In genomic region chr1:88509369-88509768, GRCh38 we compare ENCODE assay signal across 19 cellular contexts.
DNase-seq lines count a peak whose midpoint lies in the region; ATAC-seq and TF ChIP-seq lines count a peak whose summit lies in the region.
"Had no signal": no experiment of that assay in that cellular context is flagged by ENCODE, and none has a peak within 500 bp of the region (broad histone marks: within the 10 kb centered on the region; RNA-seq: fewer than 3 reads in every experiment).

No MANE protein-coding gene starts in this region.

- no peak overlapping the region for H3K4me2 ChIP-seq in mesendoderm (ENCODE audit: low read length)

- no peaks in the 10 kb centered on the region for H3K79me1 ChIP-seq in mesendoderm (ENCODE audit: low read length)

- no peak overlapping the region for H4K5ac ChIP-seq in mesendoderm (ENCODE audit: low read length)

- no peak overlapping the region for H2BK15ac ChIP-seq in mesendoderm (replicated peaks; ENCODE audit: low read depth)

- no peak for ATAC-seq in stimulated activated naive CD8-positive, alpha-beta T cell treated with anti-CD3 and anti-CD28 coated beads, Interleukin-15, Interleukin-2, amounts not matched to agents 100 U/mL and 50 U/mL, for 24 hours
- no peak for ATAC-seq in HG03378 (IDR thresholded peaks at IDR 0.05; ENCODE audit: unreplicated experiment)
- ATAC-seq: CD8-positive, alpha-beta T cell; HepG2 had no signal

- no peak overlapping the region for H3K56ac ChIP-seq in mesendoderm (ENCODE audit: low read length)

- no peak overlapping the region for H3K18ac ChIP-seq in mesendoderm (ENCODE audit: low read length)

- no peak overlapping the region for H4K8ac ChIP-seq in mesendoderm (ENCODE audit: low read depth, low read length)

- DNase-seq in GM03348 (ENCODE audit: low spot score) (peak; percentile 18), MV-4-11 (lab: John Stamatoyannopoulos, UW) (peak; percentile 1), choroid plexus epithelial cell (ENCODE audit: low read depth) (peak; percentile 1), iris pigment epithelial cell (ENCODE audit: low read depth) (peak; percentile 5), mesendoderm (no peak), cardiac septum (ENCODE audit: low spot score) (no peak)
- no peak for DNase-seq in stimulated activated naive CD8-positive, alpha-beta T cell treated with anti-CD3 and anti-CD28 coated beads, Interleukin-15, Interleukin-2, amounts not matched to agents 100 U/mL and 50 U/mL, for 24 hours
- DNase-seq: ACHN; CD8-positive, alpha-beta T cell; DND-41; GF-D8; NCI-H1436 treated with DMSO at 0.1 percent for 48 hours; NCI-H2081 treated with DMSO at 0.1 percent for 48 hours; NCI-H226; NCI-H526 treated with DMSO at 0.1 percent for 48 hours; Peyer's patch; SHP77 treated with DMSO at 0.1 percent for 48 hours had no signal

- H3K23ac ChIP-seq in mesendoderm (ENCODE audit: low read length): no peak overlapping the region

- no peak overlapping the region for H3K9ac ChIP-seq in mesendoderm (ENCODE audit: low read length)

- no peak for TF ChIP-seq CTCF in choroid plexus epithelial cell (conservative IDR thresholded peaks at IDR 0.05; ENCODE audit: low read depth, low read length)

- no peak overlapping the region for H3K27ac ChIP-seq in mesendoderm (ENCODE audit: low read depth, low read length)
- H3K27ac ChIP-seq: Peyer's patch had no signal

- no peaks in the 10 kb centered on the region for H3K4me1 ChIP-seq in mesendoderm (ENCODE audit: control insufficient read depth, low read depth, low read length)
- H3K4me1 ChIP-seq: Peyer's patch had no signal

- WGBS in mesendoderm (ENCODE audit: extremely low coverage, insufficient coverage, low lambda C conversion rate): no CpG with 5 or more reads among the region's 3 CpGs

- intact Hi-C loops in cardiac septum (cut with DNase I): no loop called here

- no peak overlapping the region for H2BK5ac ChIP-seq in mesendoderm (ENCODE audit: low read length)

- H3K27me3 ChIP-seq in mesendoderm (ENCODE audit: insufficient read depth, low read length, poor library complexity): no peaks in the 10 kb centered on the region
- H3K27me3 ChIP-seq: Peyer's patch had no signal

- no peaks in the 10 kb centered on the region for H3K79me2 ChIP-seq in mesendoderm (ENCODE audit: control insufficient read depth, insufficient read depth, low read length)

- H3K36me3 ChIP-seq in mesendoderm (ENCODE audit: control insufficient read depth, insufficient read depth, low read length): no peaks in the 10 kb centered on the region
- H3K36me3 ChIP-seq: Peyer's patch had no signal

- no peak overlapping the region for H2BK120ac ChIP-seq in mesendoderm (ENCODE audit: low read depth, low read length)

- H3K4ac ChIP-seq in mesendoderm (ENCODE audit: low read depth, low read length): no peak overlapping the region

- H3K4me3 ChIP-seq in choroid plexus epithelial cell (ENCODE audit: low read depth, low read length): no peak overlapping the region
- no peak overlapping the region for H3K4me3 ChIP-seq in mesendoderm (ENCODE audit: low read length)
- H3K4me3 ChIP-seq: Peyer's patch had no signal

- H2AK5ac ChIP-seq in mesendoderm (ENCODE audit: low read length): no peak overlapping the region

Comparison
In these comparisons a context has a peak if more than half of its experiments do, and no peak if none do; other contexts are left out.
1. DNase-seq: peak in GM03348 (single experiment), MV-4-11 (single experiment), choroid plexus epithelial cell (single experiment) and iris pigment epithelial cell (single experiment); none in stimulated activated naive CD8-positive, alpha-beta T cell treated with anti-CD3 and anti-CD28 coated beads, Interleukin-15, Interleukin-2, amounts not matched to agents 100 U/mL and 50 U/mL, for 24 hours (single experiment), mesendoderm (single experiment) and cardiac septum (single experiment).